ENCODE assay signal across 22 cellular contexts in genomic region chr5:347712-348284, GRCh38. TPM values are rescaled to one million over a fixed set of nuclear protein-coding genes. Genes with fewer than 3 reads are reported as not detected.
A peak's percentile ranks its signal among the peaks of the same experiment; 100 is the strongest.
DNase-seq lines count a peak whose midpoint lies in the region; ATAC-seq and TF ChIP-seq lines count a peak whose summit lies in the region.
"Had no signal": no experiment of that assay in that cellular context is flagged by ENCODE, and none has a peak within 500 bp of the region (broad histone marks: within the 10 kb centered on the region; RNA-seq: fewer than 3 reads in every experiment).

No MANE protein-coding gene starts in this region.

- no peak overlapping the region for H3K9ac ChIP-seq in BLaER1 treated with 17β-estradiol and CSF1 and Interleukin-3, amounts not matched to agents 10 nM and 100 nM
- H3K9ac ChIP-seq in mesenchymal stem cell (ENCODE audit: low read length): no peak overlapping the region

- no peak overlapping the region for H3K4ac ChIP-seq in mesenchymal stem cell (ENCODE audit: low read depth in 1 of 2, low read length in 2 of 2)

- no peak overlapping the region for H3K23ac ChIP-seq in mesenchymal stem cell (ENCODE audit: low read length in 2 of 2)

- DNase-seq in 8988T (peak; percentile 20), mesenchymal stem cell (no peak), DMS53 treated with DMSO at 0.1 percent for 48 hours (lab: John Stamatoyannopoulos, UW; ENCODE audit: unreplicated experiment) (no peak), Ammon's horn (ENCODE audit: low spot score) (no peak), NCI-H2227 (lab: John Stamatoyannopoulos, UW; ENCODE audit: unreplicated experiment) (no peak)
- no peak for DNase-seq in activated CD8-positive, alpha-beta T cell treated with anti-CD3 and anti-CD28 coated beads, Interleukin-2, amount 10 ng/mL, durations not matched to agents 7 days and 5 days
- DNase-seq: CD4-positive, CD25-positive, alpha-beta regulatory T cell; HFFc6; IMR-90; KG1; MG63; NCI-H1105 treated with DMSO at 0.1 percent for 48 hours; NCI-H2029; NCI-H2227 treated with DMSO at 0.1 percent for 48 hours; NCI-H526 treated with DMSO at 0.1 percent for 48 hours; PC-9; SHP77; T-helper 1 cell had no signal

- H2AFZ ChIP-seq in mesenchymal stem cell (ENCODE audit: low read depth, low read length): no peak overlapping the region
- H2AFZ ChIP-seq: PC-9 had no signal

- H3K4me3 Mint-ChIP-seq in activated CD8-positive, alpha-beta T cell treated with anti-CD3 and anti-CD28 coated beads, Interleukin-2, amount 10 ng/mL, durations not matched to agents 7 days and 5 days: no peak overlapping the region
- H3K4me3 Mint-ChIP-seq: B cell; CD4-positive, CD25-positive, alpha-beta regulatory T cell; HFFc6 had no signal

- no peak overlapping the region for H3K27ac ChIP-seq in BLaER1 treated with 17β-estradiol and CSF1 and Interleukin-3, amounts not matched to agents 10 nM and 100 nM
- H3K27ac ChIP-seq in HEK293 (ENCODE audit: extremely low read depth, low read depth, low read length): no peak overlapping the region
- no peak overlapping the region for H3K27ac ChIP-seq in mesenchymal stem cell (ENCODE audit: low read length, poor library complexity, severe bottlenecking)
- H3K27ac ChIP-seq: PC-9 had no signal

- peaks cover 2% of the 10 kb centered on the region for H3K79me1 ChIP-seq in mesenchymal stem cell (replicated peaks; ENCODE audit: low read length, poor library complexity, severe bottlenecking)

- H3K27ac Mint-ChIP-seq in activated CD8-positive, alpha-beta T cell treated with anti-CD3 and anti-CD28 coated beads, Interleukin-2, amount 10 ng/mL, durations not matched to agents 7 days and 5 days: no peak overlapping the region
- H3K27ac Mint-ChIP-seq: B cell; CD4-positive, CD25-positive, alpha-beta regulatory T cell had no signal

- peaks cover 0 to 14% (median 0%) of the 10 kb centered on the region in 11 experiments; a peak in 1 of 22 replicates for H4K20me1 ChIP-seq in BLaER1 treated with 17β-estradiol and CSF1 and Interleukin-3, amounts not matched to agents 10 nM and 100 nM

- no peak overlapping the region for H3K18ac ChIP-seq in mesenchymal stem cell (ENCODE audit: low read depth in 1 of 2, low read length in 2 of 2)

- no peak overlapping the region for H2BK12ac ChIP-seq in mesenchymal stem cell (ENCODE audit: low read length in 2 of 2)

- H3K9me3 Mint-ChIP-seq in activated CD8-positive, alpha-beta T cell treated with anti-CD3 and anti-CD28 coated beads, Interleukin-2, amount 10 ng/mL, durations not matched to agents 7 days and 5 days (ENCODE audit: insufficient read depth): no peaks in the 10 kb centered on the region
- H3K9me3 Mint-ChIP-seq: HFFc6 had no signal

- H3K14ac ChIP-seq in mesenchymal stem cell (ENCODE audit: low read length in 2 of 2): no peak overlapping the region

- H2BK120ac ChIP-seq in mesenchymal stem cell (ENCODE audit: low read depth, low read length): no peak overlapping the region

- H2BK15ac ChIP-seq in mesenchymal stem cell (ENCODE audit: low read depth, poor library complexity, severe bottlenecking): no peak overlapping the region

- H3K4me2 ChIP-seq in BLaER1 treated with 17β-estradiol and CSF1 and Interleukin-3, amounts not matched to agents 10 nM and 100 nM: peak overlapping the region in 8 of 11 experiments; percentile 25 to 92 (median 62); a peak in 11 of 22 replicates
- H3K4me2 ChIP-seq in mesenchymal stem cell (ENCODE audit: low read length, poor library complexity, severe bottlenecking): no peak overlapping the region
- H3K4me2 ChIP-seq: PC-9 had no signal

- 90% methylated on average over 10 of the region's 10 CpGs for WGBS in mesenchymal stem cell

- peaks cover 0 to 3% (median 0%) of the 10 kb centered on the region in 11 experiments; a peak in 1 of 22 replicates for H3K36me3 ChIP-seq in BLaER1 treated with 17β-estradiol and CSF1 and Interleukin-3, amounts not matched to agents 10 nM and 100 nM
- no peaks in the 10 kb centered on the region for H3K36me3 ChIP-seq in HEK293 (ENCODE audit: control insufficient read depth in 2 of 2, insufficient read depth in 1 of 2, low read length in 2 of 2)
- H3K36me3 ChIP-seq in mesenchymal stem cell (ENCODE audit: control insufficient read depth in 1 of 2, insufficient read depth in 2 of 2, low read depth in 1 of 2, low read length in 2 of 2): peaks cover 4 to 31% of the 10 kb centered on the region in 2 experiments

- H3K27me3 ChIP-seq in BLaER1 treated with 17β-estradiol and CSF1 and Interleukin-3, amounts not matched to agents 10 nM and 100 nM: peaks cover 0 to 34% (median 0%) of the 10 kb centered on the region in 11 experiments; a peak in 10 of 22 replicates
- H3K27me3 ChIP-seq in mesenchymal stem cell (ENCODE audit: control insufficient read depth in 1 of 2, insufficient read depth in 1 of 2, low read length in 2 of 2): no peaks in the 10 kb centered on the region
- H3K27me3 ChIP-seq: MG63 had no signal

- POLR2A ChIA-PET in HEK293 (lab: Yijun Ruan, JAX): no interaction called here
- POLR2A ChIA-PET in activated CD8-positive, alpha-beta T cell treated with anti-CD3 and anti-CD28 coated beads, Interleukin-2, amount 10 ng/mL, durations not matched to agents 7 days and 5 days (lab: Charles Lee): interaction anchor here (1.3 kb wide), 1 partner anchor 10 kb away, joined by 3 read pairs; no protein-coding TSS in a partner anchor

- CTCF ChIA-PET in HEK293 (lab: Yijun Ruan, JAX): interaction anchor here (1.1 to 1.4 kb wide), 3 partner anchors 10 to 36 kb away, joined by 3 to 4 read pairs (median 4); no protein-coding TSS in a partner anchor
- CTCF ChIA-PET in activated CD8-positive, alpha-beta T cell treated with anti-CD3 and anti-CD28 coated beads, Interleukin-2, amount 10 ng/mL, durations not matched to agents 7 days and 5 days (lab: Charles Lee): interaction anchor here (0.9 to 1.3 kb wide), 2 partner anchors 19 to 84 kb away, joined by 3 to 4 read pairs; no protein-coding TSS in a partner anchor

- peaks cover 17 to 60% (median 33%) of the 10 kb centered on the region in 10 experiments for H3K4me1 ChIP-seq in BLaER1 treated with 17β-estradiol and CSF1 and Interleukin-3, amounts not matched to agents 10 nM and 100 nM
- H3K4me1 ChIP-seq in HEK293 (ENCODE audit: control insufficient read depth, insufficient read depth, low read length): peaks cover 4% of the 10 kb centered on the region; the same call in 1 of the 2 replicates
- peaks cover 19% of the 10 kb centered on the region for H3K4me1 ChIP-seq in mesenchymal stem cell (ENCODE audit: control insufficient read depth, insufficient read depth, low read depth, low read length)

- no peak overlapping the region for H2BK5ac ChIP-seq in mesenchymal stem cell (ENCODE audit: low read depth, low read length, poor library complexity, severe bottlenecking)

- H4K91ac ChIP-seq in mesenchymal stem cell (ENCODE audit: low read length): peak overlapping the region; percentile 31

- H3K36me3 Mint-ChIP-seq in activated CD8-positive, alpha-beta T cell treated with anti-CD3 and anti-CD28 coated beads, Interleukin-2, amount 10 ng/mL, durations not matched to agents 7 days and 5 days (ENCODE audit: low read depth): peaks cover 50% of the 10 kb centered on the region
- H3K36me3 Mint-ChIP-seq: CD4-positive, CD25-positive, alpha-beta regulatory T cell had no signal

- no peak for TF ChIP-seq CTCF in HEK293 (tag by site-specific recombination; IDR thresholded peaks at IDR 0.05)

- H3K27me3 Mint-ChIP-seq in activated CD8-positive, alpha-beta T cell treated with anti-CD3 and anti-CD28 coated beads, Interleukin-2, amount 10 ng/mL, durations not matched to agents 7 days and 5 days (ENCODE audit: low read depth): no peaks in the 10 kb centered on the region

- H4K8ac ChIP-seq in mesenchymal stem cell (ENCODE audit: low read length): peak overlapping the region; percentile 73

- H3K4me3 ChIP-seq in BLaER1 treated with 17β-estradiol and CSF1 and Interleukin-3, amounts not matched to agents 10 nM and 100 nM: no peak overlapping the region
- H3K4me3 ChIP-seq in HEK293 (ENCODE audit: low read depth, low read length) (no peak overlapping the region), mesenchymal stem cell (ENCODE audit: insufficient read depth in 1 of 2, low read depth in 1 of 2, low read length in 2 of 2) (no peak overlapping the region)
- H3K4me3 ChIP-seq: GM12878, MG63, PC-9 had no signal

- no peak for ATAC-seq in activated CD8-positive, alpha-beta T cell treated with anti-CD3 and anti-CD28 coated beads, Interleukin-2, amount 10 ng/mL, durations not matched to agents 7 days and 5 days
- ATAC-seq: GM12878 had no signal

- no peak overlapping the region for H2AK5ac ChIP-seq in mesenchymal stem cell (ENCODE audit: low read length, severe bottlenecking)

- H3K9me3 ChIP-seq in BLaER1 treated with 17β-estradiol and CSF1 and Interleukin-3, amounts not matched to agents 10 nM and 100 nM (replicated peaks in 1 of 11): peaks cover 0 to 22% (median 14%) of the 10 kb centered on the region in 11 experiments; a peak in 13 of 22 replicates
- H3K9me3 ChIP-seq in HEK293 (ENCODE audit: control insufficient read depth, insufficient read depth, low read depth, low read length) (no peaks in the 10 kb centered on the region), mesenchymal stem cell (ENCODE audit: control insufficient read depth, low read length) (no peaks in the 10 kb centered on the region)
- H3K9me3 ChIP-seq: MG63 had no signal

- H3K4me1 Mint-ChIP-seq in activated CD8-positive, alpha-beta T cell treated with anti-CD3 and anti-CD28 coated beads, Interleukin-2, amount 10 ng/mL, durations not matched to agents 7 days and 5 days (ENCODE audit: low read depth): peaks cover 49% of the 10 kb centered on the region

TF ChIP-seq in HEK293, 187 proteins besides CTCF, POLR2A, EP300 and RAD21 (continues in another document):
- TF ChIP-seq ZNF366 (tag by site-specific recombination; conservative IDR thresholded peaks at IDR 0.05) (no peak), GLIS2 (tag by site-specific recombination; IDR thresholded peaks at IDR 0.05) (peak; percentile 39; the same call in 1 of the 2 replicates), IKZF3 (tag by site-specific recombination; IDR thresholded peaks at IDR 0.05) (0 out of 2 replicates have a peak, but pooled peaks have one; percentile 11), RBAK (tag by site-specific recombination; IDR thresholded peaks at IDR 0.05) (no peak), FEZF1 (tag by site-specific recombination; IDR thresholded peaks at IDR 0.05) (no peak), SCRT1 (tag by site-specific recombination; IDR thresholded peaks at IDR 0.05; ENCODE audit: borderline replicate concordance) (no peak), ZNF670 (tag by site-specific recombination; IDR thresholded peaks at IDR 0.05; ENCODE audit: low read depth) (no peak), ZBTB7A (tag by site-specific recombination; IDR thresholded peaks at IDR 0.05; ENCODE audit: low read depth) (no peak), ZNF121 (tag by site-specific recombination; IDR thresholded peaks at IDR 0.05) (no peak)

RNA-seq across cellular contexts. Expression of gene AHRR, which starts 26.3 kb away (rescaled TPM):
- polyA plus RNA-seq in mesenchymal stem cell (2013, experiment 1 of 2): 12.1 TPM
- 12.0 TPM for polyA plus RNA-seq in mesenchymal stem cell (2013, experiment 2 of 2)
- total RNA-seq in activated CD8-positive, alpha-beta T cell treated with anti-CD3 and anti-CD28 coated beads, Interleukin-2, amount 10 ng/mL, durations not matched to agents 7 days and 5 days: 10 to 100 TPM; 56.1 to 57.2 TPM
